In genomic region chr5:12230659-12231058, GRCh38 we compare ENCODE assay signal across 35 cellular contexts.
DNase-seq lines count a peak whose midpoint lies in the region; ATAC-seq, FAIRE-seq and TF ChIP-seq lines count a peak whose summit lies in the region.
"Had no signal": no experiment of that assay in that cellular context is flagged by ENCODE, and none has a peak within 500 bp of the region (broad histone marks: within the 10 kb centered on the region; RNA-seq: fewer than 3 reads in every experiment).

No MANE protein-coding gene starts in this region.

- H3K9me3 Mint-ChIP-seq in GM23338 = no peaks in the 10 kb centered on the region
- H3K9me3 Mint-ChIP-seq in WTC11 = peaks cover 8% of the 10 kb centered on the region

- no peak overlapping the region for H3K4me3 Mint-ChIP-seq in GM23338
- H3K4me3 Mint-ChIP-seq in WTC11 = no peak overlapping the region
- H3K4me3 Mint-ChIP-seq: B cell; CD14-positive monocyte; CD4-positive, alpha-beta memory T cell; CD4-positive, alpha-beta T cell; CD4-positive, CD25-positive, alpha-beta regulatory T cell; CD8-positive, alpha-beta memory T cell; CD8-positive, alpha-beta T cell had no signal

- H3K27ac ChIP-seq in GM23338 (ENCODE audit: low read depth) (no peak overlapping the region), kidney (ENCODE audit: low read depth in 2 of 2, low read length in 2 of 2) (no peak overlapping the region)
- H3K27ac ChIP-seq: 22Rv1; A549; BLaER1; BLaER1 treated with 17β-estradiol and CSF1 and Interleukin-3, amounts not matched to agents 10 nM and 100 nM; C4-2B had no signal

- H3K27ac Mint-ChIP-seq in GM23338 (no peak overlapping the region; the same call in 1 of the 2 replicates), WTC11 (no peak overlapping the region)
- H3K27ac Mint-ChIP-seq: B cell; CD14-positive monocyte; CD4-positive, alpha-beta memory T cell; CD4-positive, alpha-beta T cell; CD4-positive, CD25-positive, alpha-beta regulatory T cell; CD8-positive, alpha-beta memory T cell; CD8-positive, alpha-beta T cell had no signal

- H3K27me3 Mint-ChIP-seq in GM23338 (ENCODE audit: insufficient read depth, low read depth, poor library complexity) = peaks cover 2% of the 10 kb centered on the region
- H3K27me3 Mint-ChIP-seq in WTC11 (ENCODE audit: low read depth) = peaks cover 52% of the 10 kb centered on the region
- H3K27me3 Mint-ChIP-seq: B cell; CD4-positive, alpha-beta memory T cell; CD4-positive, alpha-beta T cell; CD4-positive, CD25-positive, alpha-beta regulatory T cell; CD8-positive, alpha-beta memory T cell had no signal

- no peaks in the 10 kb centered on the region for H3K9me3 ChIP-seq in kidney (ENCODE audit: control insufficient read depth in 1 of 2, low read length in 2 of 2)
- H3K9me3 ChIP-seq: Caco-2 had no signal

- no peaks in the 10 kb centered on the region for H3K36me3 Mint-ChIP-seq in GM23338 (ENCODE audit: low read depth)
- no peaks in the 10 kb centered on the region for H3K36me3 Mint-ChIP-seq in WTC11
- H3K36me3 Mint-ChIP-seq: CD14-positive monocyte; CD4-positive, alpha-beta memory T cell; CD4-positive, CD25-positive, alpha-beta regulatory T cell; CD8-positive, alpha-beta memory T cell; CD8-positive, alpha-beta T cell had no signal

- FAIRE-seq in kidney (lab: Jason Lieb, UNC) = no peak
- FAIRE-seq: A204.1, A549, D721Med had no signal

- peaks cover 7% of the 10 kb centered on the region; the same call in 1 of the 2 replicates for H3K4me1 ChIP-seq in GM23338 (ENCODE audit: insufficient read depth)
- H3K4me1 ChIP-seq in kidney (ENCODE audit: control insufficient read depth in 1 of 2, insufficient read depth in 1 of 2, low read depth in 1 of 2, low read length in 2 of 2) = no peaks in the 10 kb centered on the region
- H3K4me1 ChIP-seq: A549; BE2C; BLaER1; BLaER1 treated with 17β-estradiol and CSF1 and Interleukin-3, amounts not matched to agents 10 nM and 100 nM; Caco-2 had no signal

- no peaks in the 10 kb centered on the region for H3F3A ChIP-seq in GM23338 (replicated peaks; ENCODE audit: low read depth)

- H3K9ac ChIP-seq in kidney (ENCODE audit: low read length in 2 of 2) = no peak overlapping the region
- H3K9ac ChIP-seq: BLaER1; BLaER1 treated with 17β-estradiol and CSF1 and Interleukin-3, amounts not matched to agents 10 nM and 100 nM had no signal

- TF ChIP-seq CTCF in GM23338 (conservative IDR thresholded peaks at IDR 0.05; ENCODE audit: low read depth in 2 of 2) (no peak), WTC11 (IDR thresholded peaks at IDR 0.05) (no peak), kidney (IDR thresholded peaks at IDR 0.05; ENCODE audit: borderline replicate concordance, extremely low read depth, insufficient read depth) (no peak)

- H3K27me3 ChIP-seq in GM23338 (ENCODE audit: insufficient read depth) = peaks cover 4% of the 10 kb centered on the region
- H3K27me3 ChIP-seq: BE2C; BLaER1; BLaER1 treated with 17β-estradiol and CSF1 and Interleukin-3, amounts not matched to agents 10 nM and 100 nM had no signal

- H4K20me1 ChIP-seq in GM23338 (replicated peaks; ENCODE audit: insufficient read depth) = no peaks in the 10 kb centered on the region
- H4K20me1 ChIP-seq: BLaER1; BLaER1 treated with 17β-estradiol and CSF1 and Interleukin-3, amounts not matched to agents 10 nM and 100 nM had no signal

- H3K36me3 ChIP-seq in GM23338 (ENCODE audit: insufficient read depth) = no peaks in the 10 kb centered on the region
- H3K36me3 ChIP-seq in kidney (ENCODE audit: control insufficient read depth in 1 of 2, insufficient read depth in 2 of 2, low read length in 2 of 2) = no peaks in the 10 kb centered on the region
- H3K36me3 ChIP-seq: BE2C; BLaER1; BLaER1 treated with 17β-estradiol and CSF1 and Interleukin-3, amounts not matched to agents 10 nM and 100 nM had no signal

- CTCF ChIA-PET in WTC11 (lab: Charles Lee) = interaction anchor here (1.2 kb wide), 1 partner anchor 62 kb away, joined by 3 read pairs; no protein-coding TSS in a partner anchor

- H3K9me2 ChIP-seq in GM23338 (ENCODE audit: insufficient read depth) = no peaks in the 10 kb centered on the region

- POLR2A ChIA-PET in WTC11 (lab: Charles Lee) = no interaction called here

- H3K4me1 Mint-ChIP-seq in GM23338 = peaks cover 16% of the 10 kb centered on the region
- peaks cover 12% of the 10 kb centered on the region for H3K4me1 Mint-ChIP-seq in WTC11
- H3K4me1 Mint-ChIP-seq: B cell; CD14-positive monocyte; CD4-positive, alpha-beta memory T cell; CD4-positive, CD25-positive, alpha-beta regulatory T cell; CD8-positive, alpha-beta memory T cell had no signal

- no peak overlapping the region for H3K4me2 ChIP-seq in GM23338
- H3K4me2 ChIP-seq: A549; BLaER1; BLaER1 treated with 17β-estradiol and CSF1 and Interleukin-3, amounts not matched to agents 10 nM and 100 nM had no signal

- ATAC-seq in GM23338 (no peak), WTC11 (no peak), HG02981 (IDR thresholded peaks at IDR 0.05; ENCODE audit: unreplicated experiment) (no peak)
- ATAC-seq: A549; CD8-positive, alpha-beta T cell had no signal

- DNase-seq in GM23338 (ENCODE audit: low spot score) (no peak), WTC11 (ENCODE audit: low spot score) (no peak), kidney (peak; percentile 17), NCI-H748 treated with DMSO at 0.1 percent for 48 hours (lab: John Stamatoyannopoulos, UW) (no peak), SHP77 (lab: John Stamatoyannopoulos, UW) (no peak)
- DNase-seq: 8988T; ACHN; AML-193; BE2C; C1 segment of cervical spinal cord; Caco-2; Calu3; CD4-positive, alpha-beta memory T cell; CD4-positive, alpha-beta T cell; CD4-positive, CD25-positive, alpha-beta regulatory T cell; CD8-positive, alpha-beta memory T cell; CD8-positive, alpha-beta T cell; COR-L47; DMS 273 treated with DMSO at 0.1 percent for 48 hours; DMS153; DMS53; DMS79; DMS79 treated with DMSO at 0.1 percent for 48 hours; DND-41; EL had no signal

- intact Hi-C loops in kidney (cut with DNase I) = no loop called here

- 0 out of 2 replicates have a peak overlapping the region, but pooled peaks have one; percentile 20 for H2AFZ ChIP-seq in GM23338

- H3K4me3 ChIP-seq in GM23338 (no peak overlapping the region), kidney (ENCODE audit: low read length in 2 of 2) (no peak overlapping the region)
- H3K4me3 ChIP-seq: A549; BLaER1; BLaER1 treated with 17β-estradiol and CSF1 and Interleukin-3, amounts not matched to agents 10 nM and 100 nM had no signal

- H3K79me2 ChIP-seq in GM23338 (replicated peaks; ENCODE audit: insufficient read depth) = no peaks in the 10 kb centered on the region

TF ChIP-seq in GM23338, 12 proteins besides CTCF, POLR2A, EP300 and RAD21 (continues in another document):
- TF ChIP-seq, protein P1, sequence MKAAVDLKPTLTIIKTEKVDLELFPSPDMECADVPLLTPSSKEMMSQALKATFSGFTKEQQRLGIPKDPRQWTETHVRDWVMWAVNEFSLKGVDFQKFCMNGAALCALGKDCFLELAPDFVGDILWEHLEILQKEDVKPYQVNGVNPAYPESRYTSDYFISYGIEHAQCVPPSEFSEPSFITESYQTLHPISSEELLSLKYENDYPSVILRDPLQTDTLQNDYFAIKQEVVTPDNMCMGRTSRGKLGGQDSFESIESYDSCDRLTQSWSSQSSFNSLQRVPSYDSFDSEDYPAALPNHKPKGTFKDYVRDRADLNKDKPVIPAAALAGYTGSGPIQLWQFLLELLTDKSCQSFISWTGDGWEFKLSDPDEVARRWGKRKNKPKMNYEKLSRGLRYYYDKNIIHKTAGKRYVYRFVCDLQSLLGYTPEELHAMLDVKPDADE (IDR thresholded peaks at IDR 0.05) = no peak
- no peak for TF ChIP-seq EZH2phosphoT487 (IDR thresholded peaks at IDR 0.05; ENCODE audit: unreplicated experiment)

TF ChIP-seq in WTC11, 78 proteins besides CTCF, POLR2A, EP300 and RAD21:
- TF ChIP-seq USF2 (CRISPR knock-in tag; IDR thresholded peaks at IDR 0.05) (peak; percentile 57), ZNF671 (CRISPR knock-in tag; IDR thresholded peaks at IDR 0.05) (no peak)
